Comparison of ENCODE assay signal across 18 cellular contexts in genomic region chr5:141950207-141951005, GRCh38. TPM values are rescaled to one million over a fixed set of nuclear protein-coding genes. Genes with fewer than 3 reads are reported as not detected.
"Had no signal": no experiment of that assay in that cellular context is flagged by ENCODE, and none has a peak within 500 bp of the region (broad histone marks: within the 10 kb centered on the region; RNA-seq: fewer than 3 reads in every experiment).

No MANE protein-coding gene starts in this region.

- H3K4me1 ChIP-seq: pancreas had no signal

- H3K4me3 Mint-ChIP-seq: nephron; stimulated activated effector memory CD8-positive, alpha-beta T cell treated with anti-CD3 and anti-CD28 coated beads, Interleukin-12 subunit alpha, Interleukin-12 subunit beta, amount 100 ng/mL, for 72 hours; stimulated activated naive CD8-positive, alpha-beta T cell treated with anti-CD3 and anti-CD28 coated beads, Interleukin-15, Interleukin-2, amounts not matched to agents 100 ng/mL and 50 ng/mL, for 24 hours had no signal

- H3K9me3 Mint-ChIP-seq: naive B cell; nephron; stimulated activated effector memory CD8-positive, alpha-beta T cell treated with anti-CD3 and anti-CD28 coated beads, Interleukin-12 subunit alpha, Interleukin-12 subunit beta, amount 100 ng/mL, for 72 hours; stimulated activated naive CD8-positive, alpha-beta T cell treated with anti-CD3 and anti-CD28 coated beads, Interleukin-15, Interleukin-2, amounts not matched to agents 100 ng/mL and 50 ng/mL, for 24 hours had no signal

- DNase-seq: cortex of kidney, dorsolateral prefrontal cortex, gastrocnemius medialis, kidney, left cardiac atrium, naive B cell, occipital lobe, pancreas, transverse colon had no signal

- H3K27ac Mint-ChIP-seq: naive B cell; progenitor cell of endocrine pancreas; stimulated activated naive CD8-positive, alpha-beta T cell treated with anti-CD3 and anti-CD28 coated beads, Interleukin-15, Interleukin-2, amounts not matched to agents 100 ng/mL and 50 ng/mL, for 24 hours had no signal

- H3K27me3 Mint-ChIP-seq: progenitor cell of endocrine pancreas; stimulated activated naive CD8-positive, alpha-beta T cell treated with anti-CD3 and anti-CD28 coated beads, Interleukin-15, Interleukin-2, amounts not matched to agents 100 ng/mL and 50 ng/mL, for 24 hours had no signal

- H3K4me2 ChIP-seq: hepatocyte, smooth muscle cell had no signal

- H3K36me3 Mint-ChIP-seq: naive B cell; stimulated activated effector memory CD8-positive, alpha-beta T cell treated with anti-CD3 and anti-CD28 coated beads, Interleukin-12 subunit alpha, Interleukin-12 subunit beta, amount 100 ng/mL, for 72 hours had no signal

- H3K27me3 ChIP-seq: dorsolateral prefrontal cortex, esophagus muscularis mucosa, hepatocyte, pancreas, transverse colon had no signal

- H3K4me3 ChIP-seq: esophagus muscularis mucosa, gastrocnemius medialis, hepatocyte, pancreas, smooth muscle cell, thoracic aorta, transverse colon had no signal

- H3K36me3 ChIP-seq: gastrocnemius medialis, pancreas, thoracic aorta, transverse colon had no signal

- H2AFZ ChIP-seq: hepatocyte had no signal

- H3K27ac ChIP-seq: epithelial cell of prostate, esophagus muscularis mucosa, hepatocyte, pancreas, thoracic aorta had no signal

- H3K9me3 ChIP-seq: esophagus muscularis mucosa, gastrocnemius medialis, pancreas, thoracic aorta, transverse colon had no signal

- FAIRE-seq: kidney, pancreas had no signal

- H3K79me2 ChIP-seq: hepatocyte had no signal

RNA-seq across cellular contexts. Expression of gene PCDH12, which starts 7.6 kb away (rescaled TPM):
- total RNA-seq: progenitor cell of endocrine pancreas, smooth muscle cell had no signal
